ENCODE assay signal across 18 cellular contexts in genomic region chr5:88188458-88189132, GRCh38.
DNase-seq lines count a peak whose midpoint lies in the region; ATAC-seq, FAIRE-seq and TF ChIP-seq lines count a peak whose summit lies in the region.
"Had no signal": no experiment of that assay in that cellular context is flagged by ENCODE, and none has a peak within 500 bp of the region (broad histone marks: within the 10 kb centered on the region; RNA-seq: fewer than 3 reads in every experiment).

No MANE protein-coding gene starts in this region.

- no peak overlapping the region for H3K9ac ChIP-seq in HCT116 (ENCODE audit: low read length)
- H3K9ac ChIP-seq in fibroblast of lung (ENCODE audit: insufficient read depth, low read length) = no peak overlapping the region

- POLR2A ChIA-PET in HCT116 (lab: Charles Lee) = no interaction called here

- TF ChIP-seq CTCF in HCT116 (IDR thresholded peaks at IDR 0.05 in 2 of 3, conservative IDR thresholded peaks at IDR 0.05 in 1 of 3; ENCODE audit: borderline replicate concordance in 1 of 3, insufficient read depth in 1 of 3, low read depth in 2 of 3, low read length in 2 of 3) (no peak), fibroblast of lung (conservative IDR thresholded peaks at IDR 0.05 in 1 of 2, IDR thresholded peaks at IDR 0.05 in 1 of 2; ENCODE audit: low read depth in 1 of 2, low read length in 2 of 2) (no peak)

- no peak for TF ChIP-seq RAD21 in HCT116 (IDR thresholded peaks at IDR 0.05; ENCODE audit: low read depth)

- H3K9me2 ChIP-seq in HCT116 (ENCODE audit: insufficient read depth) = no peaks in the 10 kb centered on the region

- H3K4me2 ChIP-seq in HCT116 (ENCODE audit: low read length) = no peak overlapping the region
- H3K4me2 ChIP-seq in fibroblast of lung (ENCODE audit: extremely low read depth, insufficient read depth, low read length) = no peak overlapping the region
- H3K4me2 ChIP-seq: A549 had no signal

- no peak for FAIRE-seq in H54 (lab: Jason Lieb, UNC)
- FAIRE-seq: A549 had no signal

- H3K4me1 ChIP-seq in HCT116 (ENCODE audit: control insufficient read depth in 1 of 2, insufficient read depth in 2 of 2, low read length in 2 of 2) (no peaks in the 10 kb centered on the region), fibroblast of lung (ENCODE audit: control insufficient read depth, extremely low read depth, insufficient read depth, low read length) (no peaks in the 10 kb centered on the region)
- H3K4me1 ChIP-seq: A549, gastroesophageal sphincter had no signal

- H3K27me3 ChIP-seq in HCT116 (ENCODE audit: insufficient read depth, low read length) = no peaks in the 10 kb centered on the region
- no peaks in the 10 kb centered on the region for H3K27me3 ChIP-seq in fibroblast of lung (ENCODE audit: control insufficient read depth, insufficient read depth, low read length)
- H3K27me3 ChIP-seq: gastroesophageal sphincter had no signal

- peaks cover 0 to 12% of the 10 kb centered on the region in 2 experiments; a peak in 2 of 4 replicates for H3K9me3 ChIP-seq in HCT116 (ENCODE audit: control insufficient read depth in 1 of 2, insufficient read depth in 1 of 2, low read depth in 1 of 2, low read length in 2 of 2)
- H3K9me3 ChIP-seq in fibroblast of lung (ENCODE audit: control insufficient read depth, insufficient read depth, low read depth, low read length) = no peaks in the 10 kb centered on the region
- H3K9me3 ChIP-seq: A549 had no signal

- RAD21 ChIA-PET in HCT116 (lab: Charles Lee; ENCODE audit: low non-redundant PET in 1 of 2, low total read pairs in 2 of 2, uncharacterized antibody in 2 of 2, unreplicated experiment in 2 of 2) = no interaction called here

- H3K79me2 ChIP-seq in HCT116 (ENCODE audit: insufficient read depth, low read length) (no peaks in the 10 kb centered on the region), fibroblast of lung (ENCODE audit: control insufficient read depth, insufficient read depth, low read length) (no peaks in the 10 kb centered on the region)

- H4K20me1 ChIP-seq in HCT116 (ENCODE audit: insufficient read depth) = no peaks in the 10 kb centered on the region
- H4K20me1 ChIP-seq in fibroblast of lung (ENCODE audit: control insufficient read depth, extremely low read depth, insufficient read depth, low read length) = no peaks in the 10 kb centered on the region

- H3K36me3 ChIP-seq in HCT116 (ENCODE audit: control insufficient read depth in 1 of 2, insufficient read depth in 2 of 2, low read length in 2 of 2) (0 out of 4 replicates have a peak, but pooled peaks cover 2 to 15% of the 10 kb centered on the region in 2 experiments), fibroblast of lung (ENCODE audit: control insufficient read depth, insufficient read depth, low read length) (no peaks in the 10 kb centered on the region)

- H2AFZ ChIP-seq in HCT116 (ENCODE audit: low read depth, low read length, poor library complexity, severe bottlenecking) = no peak overlapping the region
- H2AFZ ChIP-seq in fibroblast of lung (ENCODE audit: low read length) = no peak overlapping the region

- H3K27ac ChIP-seq in HCT116 (ENCODE audit: low read depth, low read length) (no peak overlapping the region), fibroblast of lung (ENCODE audit: insufficient read depth, low read length) (no peak overlapping the region)
- H3K27ac ChIP-seq: A549, gastroesophageal sphincter, RWPE1 had no signal

- intact Hi-C loops in HCT116 (cut with micrococcal nuclease) = no loop called here

- ATAC-seq in HCT116 = no peak
- ATAC-seq in HG03039 (IDR thresholded peaks at IDR 0.05; ENCODE audit: unreplicated experiment) = no peak
- ATAC-seq: A549, gastroesophageal sphincter, left lobe of liver had no signal

- no TSS peak for BruUV-seq in HCT116 (replicated peaks; lab: Mats Ljungman, UMichigan)

- CTCF ChIA-PET in HCT116 (lab: Charles Lee) = no interaction called here

- DNase-seq in A172 (ENCODE audit: low spot score) = peak; percentile 6
- peak; percentile 19 for DNase-seq in HCT116 (ENCODE audit: low read depth, low spot score)
- DNase-seq in UCSD-AML1 (lab: John Stamatoyannopoulos, UW; ENCODE audit: unreplicated experiment) = peak; percentile 7
- peak; percentile 6 to 14 for DNase-seq in fibroblast of lung (ENCODE audit: low read depth in 2 of 2)
- DNase-seq in NCI-H774 (lab: John Stamatoyannopoulos, UW) = no peak
- no peak for DNase-seq in NCI-H345 treated with DMSO at 0.1 percent for 48 hours (lab: John Stamatoyannopoulos, UW; ENCODE audit: unreplicated experiment)
- DNase-seq in H54 (ENCODE audit: insufficient read length, low spot score) = no peak
- DNase-seq: activated CD4-positive, alpha-beta T cell treated with anti-CD3 and anti-CD28 coated beads for 4 hours; activated gamma-delta T cell; C1 segment of cervical spinal cord; DMS153; KG1; NCI-H1417 treated with DMSO at 0.1 percent for 48 hours had no signal

- TF ChIP-seq POLR2A in HCT116 (IDR thresholded peaks at IDR 0.05; ENCODE audit: borderline replicate concordance, extremely low read depth, insufficient read depth, insufficient read length) (no peak), H54 (IDR thresholded peaks at IDR 0.05; ENCODE audit: low read depth, low read length) (no peak)

- H3K4me3 ChIP-seq in HCT116 (replicated peaks in 1 of 2; ENCODE audit: low read depth in 1 of 2, low read length in 2 of 2) = no peak overlapping the region
- no peak overlapping the region for H3K4me3 ChIP-seq in fibroblast of lung (replicated peaks in 1 of 4; ENCODE audit: control extremely low read depth in 1 of 4, insufficient read depth in 1 of 4, low read depth in 3 of 4, low read length in 4 of 4)
- H3K4me3 ChIP-seq: A549, gastroesophageal sphincter had no signal

TF ChIP-seq in HCT116, 20 proteins besides CTCF, POLR2A, EP300 and RAD21:
- TF ChIP-seq CEBPB (IDR thresholded peaks at IDR 0.05; ENCODE audit: low read depth) (no peak), CBX3 (IDR thresholded peaks at IDR 0.05; ENCODE audit: low read depth) (peak; percentile 82; the same call in 1 of the 2 replicates)

Comparison
In these comparisons a context has a peak if more than half of its experiments do, and no peak if none do; other contexts are left out.
1. DNase-seq: peak in A172 (single experiment), HCT116 (single experiment), UCSD-AML1 (single experiment) and fibroblast of lung (2 of 2); none in NCI-H774 (single experiment), NCI-H345 treated with DMSO at 0.1 percent for 48 hours (single experiment) and H54 (single experiment).